In genomic region chr5:2849429-2849828, GRCh38 we compare ENCODE assay signal across 27 cellular contexts.
"Had no signal": no experiment of that assay in that cellular context is flagged by ENCODE, and none has a peak within 500 bp of the region (broad histone marks: within the 10 kb centered on the region; RNA-seq: fewer than 3 reads in every experiment).

No MANE protein-coding gene starts in this region.

- H2AFZ ChIP-seq: PC-9 had no signal

- FAIRE-seq: RCC 7860 had no signal

- H3K36me3 ChIP-seq: MG63, SJCRH30 had no signal

- H3K27me3 ChIP-seq: SJCRH30 had no signal

- H3K4me2 ChIP-seq: PC-9 had no signal

- H3K27ac ChIP-seq: PC-9, RWPE1, SJCRH30, SK-N-MC had no signal

- DNase-seq: Kasumi-1, KG1, MG63, NCI-H1048, NCI-H1092 treated with DMSO at 0.1 percent for 48 hours, NCI-H1105 treated with DMSO at 0.1 percent for 48 hours, NCI-H1417, NCI-H1436, NCI-H146, NCI-H1694, NCI-H187, NCI-H1930, NCI-H2029 treated with DMSO at 0.1 percent for 48 hours, NCI-H2081 treated with DMSO at 0.1 percent for 48 hours, NCI-H226, NCI-H446 treated with DMSO at 0.1 percent for 48 hours, NCI-H510A, NCI-H526, NCI-H69, NCI-H748 treated with DMSO at 0.1 percent for 48 hours, PC-9, SHP77, SIG-M5, SJCRH30 had no signal

- H3K4me3 ChIP-seq: MG63, PC-9, SJCRH30, SK-N-MC had no signal

- H3K9me3 ChIP-seq: SJCRH30 had no signal

- H3K4me1 ChIP-seq: SJCRH30 had no signal
